Comparison of ENCODE assay signal across 9 cellular contexts in the genomic region with DNA sequence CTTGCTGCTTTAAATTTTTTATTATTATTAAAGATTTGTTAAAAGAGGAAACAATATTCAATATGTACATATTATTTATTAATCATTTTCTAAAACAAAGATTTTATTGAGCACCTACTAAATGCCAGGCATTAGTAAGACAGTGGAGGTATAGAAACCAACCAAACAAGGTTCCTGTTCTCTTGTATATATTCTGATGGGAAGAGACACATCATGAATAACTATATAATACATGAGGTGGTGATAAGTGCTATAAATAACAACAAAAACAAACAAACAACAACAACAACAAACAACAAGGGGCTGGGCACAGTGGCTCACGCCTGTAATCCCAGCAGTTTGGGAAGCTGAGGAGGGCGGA. TPM values are rescaled to one million over a fixed set of nuclear protein-coding genes. Genes with fewer than 3 reads are reported as not detected.
DNase-seq lines count a peak whose midpoint lies in the region; ATAC-seq, FAIRE-seq and TF ChIP-seq lines count a peak whose summit lies in the region.
"Had no signal": no experiment of that assay in that cellular context is flagged by ENCODE, and none has a peak within 500 bp of the region (broad histone marks: within the 10 kb centered on the region; RNA-seq: fewer than 3 reads in every experiment).

No MANE protein-coding gene starts in this region.

- H3K36me3 ChIP-seq in HCT116 (ENCODE audit: control insufficient read depth in 1 of 2, insufficient read depth in 2 of 2, low read length in 2 of 2) (no peaks in the 10 kb centered on the region), WERI-Rb-1 (no peaks in the 10 kb centered on the region), kidney (ENCODE audit: control insufficient read depth in 1 of 2, insufficient read depth in 2 of 2, low read length in 2 of 2) (no peaks in the 10 kb centered on the region)

- H3K4me3 ChIP-seq in HCT116 (replicated peaks in 1 of 2; ENCODE audit: low read depth in 1 of 2, low read length in 2 of 2) (peak overlapping the region in 1 of 2 experiments; percentile 79; a peak in 1 of 4 replicates), WERI-Rb-1 (ENCODE audit: low read depth, low read length) (peak overlapping the region; percentile 96; the same call in 1 of the 2 replicates), kidney (ENCODE audit: low read length in 2 of 2) (peak overlapping the region; percentile 83 to 86)

- no peak overlapping the region for H3K9ac ChIP-seq in HCT116 (ENCODE audit: low read length)
- H3K9ac ChIP-seq in kidney (ENCODE audit: low read length in 2 of 2), result no peak overlapping the region

- TF ChIP-seq CTCF in HCT116 (IDR thresholded peaks at IDR 0.05 in 2 of 3, conservative IDR thresholded peaks at IDR 0.05 in 1 of 3; ENCODE audit: borderline replicate concordance in 1 of 3, insufficient read depth in 1 of 3, low read depth in 2 of 3, low read length in 2 of 3), result no peak
- TF ChIP-seq CTCF in WERI-Rb-1 (IDR thresholded peaks at IDR 0.05; ENCODE audit: low read depth, low read length), result no peak
- no peak for TF ChIP-seq CTCF in kidney (IDR thresholded peaks at IDR 0.05; ENCODE audit: borderline replicate concordance, extremely low read depth, insufficient read depth)

- intact Hi-C loops in HCT116 (cut with micrococcal nuclease), result no loop called here
- intact Hi-C loops in kidney (cut with DNase I), result no loop called here
- intact Hi-C loops in activated T-helper 2 cell treated with anti-CD3 and anti-CD28 coated beads, Interferon-gamma antibody, Interleukin-2, Interleukin-4, amounts not matched to agents 10 μg/mL and 5 μg/mL and 100 μg/mL, durations not matched to agents 14 hours and 24 hours and 36 hours (cut with micrococcal nuclease), result loop anchor here (5.0 kb wide), 2 partner anchors 450 to 975 kb away; partner anchors contain the start of gene KIF20B

- H3K79me2 ChIP-seq in HCT116 (ENCODE audit: insufficient read depth, low read length), result no peaks in the 10 kb centered on the region

- H3K27ac ChIP-seq in HCT116 (ENCODE audit: low read depth, low read length) (no peak overlapping the region; the same call in 1 of the 2 replicates), WERI-Rb-1 (no peak overlapping the region), kidney (ENCODE audit: low read depth in 2 of 2, low read length in 2 of 2) (no peak overlapping the region)

- H3K9me2 ChIP-seq in HCT116 (ENCODE audit: insufficient read depth), result no peaks in the 10 kb centered on the region

- H3K4me1 Mint-ChIP-seq in stimulated activated naive B cell treated with anti-CD40 and anti-IgM and Interleukin-4, amounts not matched to agents 10 μg/mL and 1 μg/mL and 100 μg/mL, for 72 hours, result peaks cover 16 to 26% of the 10 kb centered on the region in 2 donors
- peaks cover 23% of the 10 kb centered on the region for H3K4me1 Mint-ChIP-seq in activated T-helper 2 cell treated with anti-CD3 and anti-CD28 coated beads, Interferon-gamma antibody, Interleukin-2, Interleukin-4, amounts not matched to agents 10 μg/mL and 5 μg/mL and 100 μg/mL, durations not matched to agents 14 hours and 24 hours and 36 hours (ENCODE audit: low read depth)

- H3K27ac Mint-ChIP-seq in stimulated activated naive B cell treated with anti-CD40 and anti-IgM and Interleukin-4, amounts not matched to agents 10 μg/mL and 1 μg/mL and 100 μg/mL, for 72 hours, result peak overlapping the region; percentile 51
- no peak overlapping the region for H3K27ac Mint-ChIP-seq in activated T-helper 2 cell treated with anti-CD3 and anti-CD28 coated beads, Interferon-gamma antibody, Interleukin-2, Interleukin-4, amounts not matched to agents 10 μg/mL and 5 μg/mL and 100 μg/mL, durations not matched to agents 14 hours and 24 hours and 36 hours

- DNase-seq in HCT116 (ENCODE audit: low read depth, low spot score) (no peak), WERI-Rb-1 (no peak), kidney (no peak), NCI-H1092 (lab: John Stamatoyannopoulos, UW) (no peak), GM19238 (ENCODE audit: insufficient read length, low spot score) (no peak)
- no peak for DNase-seq in stimulated activated naive B cell treated with anti-CD40 and anti-IgM and Interleukin-4, amounts not matched to agents 10 μg/mL and 1 μg/mL and 100 μg/mL, for 72 hours
- no peak for DNase-seq in activated T-helper 2 cell treated with anti-CD3 and anti-CD28 coated beads, Interferon-gamma antibody, Interleukin-2, Interleukin-4, amounts not matched to agents 10 μg/mL and 5 μg/mL and 100 μg/mL, durations not matched to agents 14 hours and 24 hours and 36 hours (ENCODE audit: low spot score)

- H2AFZ ChIP-seq in HCT116 (ENCODE audit: low read depth, low read length, poor library complexity, severe bottlenecking), result no peak overlapping the region

- H3K27me3 ChIP-seq in HCT116 (ENCODE audit: insufficient read depth, low read length) (no peaks in the 10 kb centered on the region), WERI-Rb-1 (ENCODE audit: insufficient read depth, low read depth, severe bottlenecking) (no peaks in the 10 kb centered on the region)
- H3K27me3 ChIP-seq: gastroesophageal sphincter had no signal

- TF ChIP-seq RAD21 in HCT116 (IDR thresholded peaks at IDR 0.05; ENCODE audit: low read depth), result no peak

- no peak for TF ChIP-seq POLR2A in HCT116 (IDR thresholded peaks at IDR 0.05; ENCODE audit: borderline replicate concordance, extremely low read depth, insufficient read depth, insufficient read length)

- H4K20me1 ChIP-seq in HCT116 (ENCODE audit: insufficient read depth), result no peaks in the 10 kb centered on the region

- peak overlapping the region in 1 of 2 donors; percentile 94 for H3K4me3 Mint-ChIP-seq in stimulated activated naive B cell treated with anti-CD40 and anti-IgM and Interleukin-4, amounts not matched to agents 10 μg/mL and 1 μg/mL and 100 μg/mL, for 72 hours
- H3K4me3 Mint-ChIP-seq in activated T-helper 2 cell treated with anti-CD3 and anti-CD28 coated beads, Interferon-gamma antibody, Interleukin-2, Interleukin-4, amounts not matched to agents 10 μg/mL and 5 μg/mL and 100 μg/mL, durations not matched to agents 14 hours and 24 hours and 36 hours (ENCODE audit: low read depth), result no peak overlapping the region

- no peak for ATAC-seq in HCT116
- ATAC-seq in stimulated activated naive B cell treated with anti-CD40 and anti-IgM and Interleukin-4, amounts not matched to agents 10 μg/mL and 1 μg/mL and 100 μg/mL, for 72 hours (replicated peaks), result no peak

- POLR2A ChIA-PET in HCT116 (lab: Charles Lee), result interaction anchor here (0.6 to 1.3 kb wide), 5 partner anchors 9 to 140 kb away, joined by 3 to 5 read pairs (median 3); partner anchors contain the start of gene IFIT1

- peaks cover 10 to 11% of the 10 kb centered on the region in 2 donors for H3K9me3 Mint-ChIP-seq in stimulated activated naive B cell treated with anti-CD40 and anti-IgM and Interleukin-4, amounts not matched to agents 10 μg/mL and 1 μg/mL and 100 μg/mL, for 72 hours
- H3K9me3 Mint-ChIP-seq in activated T-helper 2 cell treated with anti-CD3 and anti-CD28 coated beads, Interferon-gamma antibody, Interleukin-2, Interleukin-4, amounts not matched to agents 10 μg/mL and 5 μg/mL and 100 μg/mL, durations not matched to agents 14 hours and 24 hours and 36 hours, result peaks cover 29% of the 10 kb centered on the region

- no TSS peak for BruUV-seq in HCT116 (replicated peaks; lab: Mats Ljungman, UMichigan)

- RAD21 ChIA-PET in HCT116 (lab: Charles Lee; ENCODE audit: low non-redundant PET in 1 of 2, low total read pairs in 2 of 2, uncharacterized antibody in 2 of 2, unreplicated experiment in 2 of 2), result interaction anchor here in 1 of 2 experiments (0.6 kb wide), 1 partner anchor 67 kb away, joined by 3 read pairs; no protein-coding TSS in a partner anchor

- peak overlapping the region; percentile 93 for H3K4me2 ChIP-seq in HCT116 (ENCODE audit: low read length)

- no peaks in the 10 kb centered on the region for H3K27me3 Mint-ChIP-seq in stimulated activated naive B cell treated with anti-CD40 and anti-IgM and Interleukin-4, amounts not matched to agents 10 μg/mL and 1 μg/mL and 100 μg/mL, for 72 hours
- peaks cover 14% of the 10 kb centered on the region for H3K27me3 Mint-ChIP-seq in activated T-helper 2 cell treated with anti-CD3 and anti-CD28 coated beads, Interferon-gamma antibody, Interleukin-2, Interleukin-4, amounts not matched to agents 10 μg/mL and 5 μg/mL and 100 μg/mL, durations not matched to agents 14 hours and 24 hours and 36 hours (ENCODE audit: low read depth)

- H3K4me1 ChIP-seq in HCT116 (ENCODE audit: control insufficient read depth in 1 of 2, insufficient read depth in 2 of 2, low read length in 2 of 2) (peaks cover 3 to 15% of the 10 kb centered on the region in 2 experiments; a peak in 3 of 4 replicates), kidney (ENCODE audit: control insufficient read depth in 1 of 2, insufficient read depth in 1 of 2, low read depth in 1 of 2, low read length in 2 of 2) (peaks cover 4 to 6% of the 10 kb centered on the region in 2 donors)

- H3K9me3 ChIP-seq in HCT116 (ENCODE audit: control insufficient read depth in 1 of 2, insufficient read depth in 1 of 2, low read depth in 1 of 2, low read length in 2 of 2), result no peaks in the 10 kb centered on the region; a peak in 2 of 4 replicates
- H3K9me3 ChIP-seq in WERI-Rb-1 (ENCODE audit: severe bottlenecking), result peaks cover 10% of the 10 kb centered on the region
- H3K9me3 ChIP-seq in kidney (ENCODE audit: control insufficient read depth in 1 of 2, low read length in 2 of 2), result no peaks in the 10 kb centered on the region
- H3K9me3 ChIP-seq: gastroesophageal sphincter had no signal

- peaks cover 12 to 15% of the 10 kb centered on the region in 2 donors for H3K36me3 Mint-ChIP-seq in stimulated activated naive B cell treated with anti-CD40 and anti-IgM and Interleukin-4, amounts not matched to agents 10 μg/mL and 1 μg/mL and 100 μg/mL, for 72 hours
- H3K36me3 Mint-ChIP-seq in activated T-helper 2 cell treated with anti-CD3 and anti-CD28 coated beads, Interferon-gamma antibody, Interleukin-2, Interleukin-4, amounts not matched to agents 10 μg/mL and 5 μg/mL and 100 μg/mL, durations not matched to agents 14 hours and 24 hours and 36 hours (ENCODE audit: low read depth), result peaks cover 7% of the 10 kb centered on the region

- FAIRE-seq in kidney (lab: Jason Lieb, UNC), result no peak

- CTCF ChIA-PET in HCT116 (lab: Charles Lee), result interaction anchor here (0.7 to 1.1 kb wide), 3 partner anchors 35 to 319 kb away, joined by 3 to 4 read pairs (median 3); no protein-coding TSS in a partner anchor

RNA-seq across cellular contexts. Expression of gene LIPA, which starts 0.6 kb away (rescaled TPM):
- 27.1 TPM for total RNA-seq in HCT116 (2021; ENCODE audit: unreplicated experiment)
- 14.7 and 19.1 TPM in 2 replicates for polyA plus RNA-seq in HCT116 (2012)
- 84.5 TPM for total RNA-seq in kidney
- polyA plus RNA-seq in kidney (ENCODE audit: insufficient read depth, low read depth, low replicate concordance), result 43.8 TPM
- total RNA-seq in activated T-helper 2 cell treated with anti-CD3 and anti-CD28 coated beads, Interferon-gamma antibody, Interleukin-2, Interleukin-4, amounts not matched to agents 10 μg/mL and 5 μg/mL and 100 μg/mL, durations not matched to agents 14 hours and 24 hours and 36 hours, result 12.9 and 13.6 TPM in 2 replicates

RNA-seq across cellular contexts. Expression of gene CH25H, which starts 45.1 kb away (rescaled TPM):
- not detected for total RNA-seq in HCT116 (2021; ENCODE audit: unreplicated experiment)
- polyA plus RNA-seq in HCT116 (2012), result not detected in 2 replicates
- 3.2 TPM for total RNA-seq in kidney
- polyA plus RNA-seq in kidney (ENCODE audit: insufficient read depth, low read depth, low replicate concordance), result 1.2 TPM
- not detected in 2 replicates for total RNA-seq in activated T-helper 2 cell treated with anti-CD3 and anti-CD28 coated beads, Interferon-gamma antibody, Interleukin-2, Interleukin-4, amounts not matched to agents 10 μg/mL and 5 μg/mL and 100 μg/mL, durations not matched to agents 14 hours and 24 hours and 36 hours
- total RNA-seq: T-helper 2 cell treated with Interferon-gamma antibody and Interleukin-4, amounts not matched to agents 100 ng/mL and 5 ng/mL, for 36 hours had no signal

RNA-seq across cellular contexts. Expression of gene IFIT2, which starts 49.6 kb away (rescaled TPM):
- total RNA-seq in HCT116 (2021; ENCODE audit: unreplicated experiment), result 1.0 TPM
- polyA plus RNA-seq in HCT116 (2012), result 0.61 and 0.66 TPM in 2 replicates
- total RNA-seq in kidney, result 12.2 TPM
- polyA plus RNA-seq in kidney (ENCODE audit: insufficient read depth, low read depth, low replicate concordance), result 6.9 TPM
- total RNA-seq in activated T-helper 2 cell treated with anti-CD3 and anti-CD28 coated beads, Interferon-gamma antibody, Interleukin-2, Interleukin-4, amounts not matched to agents 10 μg/mL and 5 μg/mL and 100 μg/mL, durations not matched to agents 14 hours and 24 hours and 36 hours, result 0.57 and 0.82 TPM in 2 replicates
